8 cellular contexts compared by ENCODE assay signal in the genomic region with DNA sequence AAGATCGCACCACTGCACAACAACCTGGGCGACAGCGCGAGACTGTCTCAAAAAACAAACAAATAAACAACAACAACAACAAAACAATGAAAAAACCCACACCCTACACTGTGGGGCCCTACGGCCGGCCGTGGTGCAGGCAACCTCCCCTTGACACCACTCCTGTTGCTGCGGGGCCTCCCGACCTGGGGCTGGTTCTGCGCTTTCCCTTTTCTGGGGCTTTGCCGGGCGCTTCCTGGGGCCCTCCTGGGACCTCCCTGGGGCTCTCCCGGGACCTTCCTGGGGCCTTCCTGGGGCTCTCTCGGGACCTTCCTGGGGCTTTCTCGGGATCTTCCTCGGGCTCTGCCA. TPM values are rescaled to one million over a fixed set of nuclear protein-coding genes. Genes with fewer than 3 reads are reported as not detected.
DNase-seq lines count a peak whose midpoint lies in the region; ATAC-seq, FAIRE-seq and TF ChIP-seq lines count a peak whose summit lies in the region.

No MANE protein-coding gene starts in this region.

- no peak for TF ChIP-seq CTCF in H1 (IDR thresholded peaks at IDR 0.05; ENCODE audit: control extremely low read depth in 1 of 3, insufficient read depth in 1 of 3, low read depth in 1 of 3, low read length in 3 of 3)
- TF ChIP-seq CTCF in upper lobe of right lung (IDR thresholded peaks at IDR 0.05) = no peak

- no peak overlapping the region for H4K91ac ChIP-seq in H1 (replicated peaks; ENCODE audit: insufficient read length, low read length)

- no peak overlapping the region for H2AK5ac ChIP-seq in H1 (ENCODE audit: low read depth, low read length)

- no peak overlapping the region for H3K4me3 Mint-ChIP-seq in activated CD8-positive, alpha-beta memory T cell treated with anti-CD3 and anti-CD28 coated beads, Interleukin-2, amount 10 ng/mL, durations not matched to agents 7 days and 5 days

- POLR2A ChIA-PET in H1 (lab: Charles Lee; ENCODE audit: partially characterized antibody) = no interaction called here

- no peaks in the 10 kb centered on the region for H3K79me2 ChIP-seq in H1 (ENCODE audit: control insufficient read depth in 1 of 2, insufficient read depth in 2 of 2, low read length in 2 of 2)

- no peaks in the 10 kb centered on the region for H3K9me3 Mint-ChIP-seq in activated CD8-positive, alpha-beta memory T cell treated with anti-CD3 and anti-CD28 coated beads, Interleukin-2, amount 10 ng/mL, durations not matched to agents 7 days and 5 days (ENCODE audit: low read depth)

- H2BK15ac ChIP-seq in H1 (ENCODE audit: low read length) = no peak overlapping the region

- H2BK20ac ChIP-seq in H1 (ENCODE audit: low read length) = no peak overlapping the region

- CTCF ChIA-PET in H1 (lab: Charles Lee; ENCODE audit: partially characterized antibody) = interaction anchor here (0.6 to 4.1 kb wide), 29 partner anchors 8 to 510 kb away, joined by 3 to 21 read pairs (median 4); a partner anchor contains a TSS
- CTCF ChIA-PET in activated CD8-positive, alpha-beta memory T cell treated with anti-CD3 and anti-CD28 coated beads, Interleukin-2, amount 10 ng/mL, durations not matched to agents 7 days and 5 days (lab: Charles Lee) = interaction anchor here (0.6 to 4.3 kb wide), 48 partner anchors 10 to 1622 kb away, joined by 3 to 51 read pairs (median 4); a partner anchor contains a TSS

- H3K27ac ChIP-seq in H1 (ENCODE audit: low read depth, low read length) = no peak overlapping the region
- no peak overlapping the region for H3K27ac ChIP-seq in upper lobe of right lung

- H3K79me1 ChIP-seq in H1 (ENCODE audit: low read depth, low read length) = no peaks in the 10 kb centered on the region

- peak overlapping the region; percentile 25 to 67; a peak in 3 of 4 replicates for H3K4me2 ChIP-seq in H1 (ENCODE audit: insufficient read depth in 1 of 2, low read depth in 2 of 2, low read length in 2 of 2)

- H3K27ac Mint-ChIP-seq in activated CD8-positive, alpha-beta memory T cell treated with anti-CD3 and anti-CD28 coated beads, Interleukin-2, amount 10 ng/mL, durations not matched to agents 7 days and 5 days = no peak overlapping the region

- H3K4ac ChIP-seq in H1 (replicated peaks; ENCODE audit: insufficient read length, low read depth, low read length) = no peak overlapping the region

- H3K9me3 ChIP-seq in H1 (ENCODE audit: insufficient read depth in 2 of 2, low read depth in 1 of 2, low read length in 1 of 2) = no peaks in the 10 kb centered on the region
- no peaks in the 10 kb centered on the region for H3K9me3 ChIP-seq in upper lobe of right lung

- H2AFZ ChIP-seq in H1 (ENCODE audit: low read length) = no peak overlapping the region

- peaks cover 0 to 2% (median under 1%) of the 10 kb centered on the region in 4 experiments; a peak in 3 of 7 replicates for H3K4me1 ChIP-seq in H1 (replicated peaks in 1 of 4; ENCODE audit: control insufficient read depth in 3 of 4, insufficient read depth in 4 of 4, low read length in 3 of 4)
- no peaks in the 10 kb centered on the region for H3K4me1 ChIP-seq in upper lobe of right lung

- no peak overlapping the region; the same call in 1 of the 2 replicates for H4K8ac ChIP-seq in H1 (ENCODE audit: extremely low read depth, insufficient read depth, low read length)

- H3K4me3 ChIP-seq in H1 (ENCODE audit: extremely low read depth in 1 of 4, insufficient read depth in 2 of 4, low read depth in 3 of 4, low read length in 4 of 4) = peak overlapping the region in 3 of 4 experiments; percentile 22 to 66 (median 32); a peak in 4 of 8 replicates
- H3K4me3 ChIP-seq in upper lobe of right lung = no peak overlapping the region

- TF ChIP-seq RAD21 in H1 (IDR thresholded peaks at IDR 0.05 in 1 of 2, conservative IDR thresholded peaks at IDR 0.05 in 1 of 2; ENCODE audit: low read depth in 2 of 2, low read length in 2 of 2) = no peak

- no peak overlapping the region for H2BK12ac ChIP-seq in H1 (ENCODE audit: low read depth, low read length)

- peaks cover 25% of the 10 kb centered on the region for H3K27me3 Mint-ChIP-seq in activated CD8-positive, alpha-beta memory T cell treated with anti-CD3 and anti-CD28 coated beads, Interleukin-2, amount 10 ng/mL, durations not matched to agents 7 days and 5 days

- ATAC-seq in HG03097 (IDR thresholded peaks at IDR 0.05; ENCODE audit: low FRiP score, unreplicated experiment) (peak; percentile 21), upper lobe of right lung (no peak)
- no peak for ATAC-seq in activated CD8-positive, alpha-beta memory T cell treated with anti-CD3 and anti-CD28 coated beads, Interleukin-2, amount 10 ng/mL, durations not matched to agents 7 days and 5 days

- H3K56ac ChIP-seq in H1 (replicated peaks; ENCODE audit: insufficient read length, low read depth, low read length) = no peak overlapping the region

- H3K23me2 ChIP-seq in H1 (ENCODE audit: low read depth, low read length) = no peaks in the 10 kb centered on the region

- 77% methylated on average over 12 of the region's 16 CpGs; no CpG with 5 or more reads in 1 of the 2 experiments for WGBS in H1 (ENCODE audit: extremely low coverage in 1 of 2, insufficient coverage in 1 of 2, insufficient read length in 1 of 2, insufficient replicate concordance in 2 of 2, low coverage in 1 of 2, low lambda C conversion rate in 2 of 2, missing lambda C conversion rate in 1 of 2), 2 experiments

- H3K9ac ChIP-seq in H1 (replicated peaks in 1 of 4; ENCODE audit: extremely low read depth in 1 of 4, low read depth in 3 of 4, low read length in 3 of 4) = no peak overlapping the region

- no peak overlapping the region for H2BK5ac ChIP-seq in H1 (ENCODE audit: low read depth, low read length)

- no peaks in the 10 kb centered on the region for H4K20me1 ChIP-seq in H1 (replicated peaks in 1 of 2; ENCODE audit: control insufficient read depth in 1 of 2, insufficient read depth in 2 of 2, low read length in 2 of 2)

- no peaks in the 10 kb centered on the region for H3K36me3 Mint-ChIP-seq in activated CD8-positive, alpha-beta memory T cell treated with anti-CD3 and anti-CD28 coated beads, Interleukin-2, amount 10 ng/mL, durations not matched to agents 7 days and 5 days

- no peak overlapping the region for H4K5ac ChIP-seq in H1 (ENCODE audit: insufficient read length, low read depth, low read length)

- H3K23ac ChIP-seq in H1 (ENCODE audit: insufficient read length) = no peak overlapping the region

- in situ Hi-C loops in ACHN (cut with HindIII; ENCODE audit: low pct_ligation_motif_present, low pct_unique_long_range_greater_than_20kb, low sequenced_read_pairs) = no loop called here

- H3K27me3 ChIP-seq in H1 (replicated peaks in 1 of 4; ENCODE audit: control insufficient read depth in 3 of 4, extremely low read depth in 1 of 4, insufficient read depth in 3 of 4, low read length in 3 of 4) (peaks cover 4 to 8% (median 6%) of the 10 kb centered on the region in 4 experiments; a peak in 6 of 7 replicates), upper lobe of right lung (peaks cover 5% of the 10 kb centered on the region)

- TF ChIP-seq EP300 in H1 (IDR thresholded peaks at IDR 0.05; ENCODE audit: borderline replicate concordance in 1 of 2, low read depth in 2 of 2, low read length in 2 of 2) = no peak

- no peak for TF ChIP-seq POLR2A in H1 (IDR thresholded peaks at IDR 0.05; ENCODE audit: control extremely low read depth in 1 of 2, low read depth in 2 of 2, low read length in 2 of 2)

- no peak overlapping the region for H2BK120ac ChIP-seq in H1 (replicated peaks; ENCODE audit: low read depth, low read length)

- peaks cover 5% of the 10 kb centered on the region for H3K4me1 Mint-ChIP-seq in activated CD8-positive, alpha-beta memory T cell treated with anti-CD3 and anti-CD28 coated beads, Interleukin-2, amount 10 ng/mL, durations not matched to agents 7 days and 5 days

- peak; percentile 9 for DNase-seq in stimulated activated CD8-positive, alpha-beta memory T cell treated with anti-CD3 and anti-CD28 coated beads, Interleukin-15, amount 100 ng/mL, for 48 hours (ENCODE audit: low read depth in 2 of 2)
- no peak for DNase-seq in stimulated activated CD8-positive, alpha-beta memory T cell treated with anti-CD3 and anti-CD28 coated beads, Interleukin-4, amount 100 ng/mL, for 48 hours
- DNase-seq in H1 (ENCODE audit: low read depth in 1 of 2, low spot score in 2 of 2) = no peak
- DNase-seq in upper lobe of right lung = peak; percentile 61
- DNase-seq in ACHN = no peak
- no peak for DNase-seq in activated CD8-positive, alpha-beta memory T cell treated with anti-CD3 and anti-CD28 coated beads, Interleukin-2, amount 10 ng/mL, durations not matched to agents 7 days and 5 days
- DNase-seq in DMS53 treated with DMSO at 0.1 percent for 48 hours (lab: John Stamatoyannopoulos, UW; ENCODE audit: unreplicated experiment) = no peak

- no peaks in the 10 kb centered on the region for H3K36me3 ChIP-seq in H1 (ENCODE audit: control insufficient read depth in 2 of 4, insufficient read depth in 4 of 4, low read length in 3 of 4)
- H3K36me3 ChIP-seq in upper lobe of right lung = no peaks in the 10 kb centered on the region

- H3K14ac ChIP-seq in H1 (ENCODE audit: insufficient read length) = no peak overlapping the region

- FAIRE-seq in H1 (lab: Jason Lieb, UNC) = no peak

- H3K18ac ChIP-seq in H1 (ENCODE audit: extremely low read depth, low read length) = no peak overlapping the region

- intact Hi-C loops in upper lobe of right lung (cut with DNase I) = loop anchor here (10.0 kb wide), 2 partner anchors 159 to 419 kb away; no protein-coding TSS in a partner anchor

TF ChIP-seq in H1, 55 proteins besides CTCF, POLR2A, EP300 and RAD21 (continues in another document):
- TF ChIP-seq TCF12 (IDR thresholded peaks at IDR 0.05; ENCODE audit: low read depth, low read length) (no peak), SIRT6 (IDR thresholded peaks at IDR 0.05; ENCODE audit: low read length) (no peak), SUZ12 (IDR thresholded peaks at IDR 0.05; ENCODE audit: low read length) (no peak), FOSL1 (IDR thresholded peaks at IDR 0.05; ENCODE audit: insufficient read depth, low read depth, low read length) (no peak)
- TF ChIP-seq, protein P1, sequence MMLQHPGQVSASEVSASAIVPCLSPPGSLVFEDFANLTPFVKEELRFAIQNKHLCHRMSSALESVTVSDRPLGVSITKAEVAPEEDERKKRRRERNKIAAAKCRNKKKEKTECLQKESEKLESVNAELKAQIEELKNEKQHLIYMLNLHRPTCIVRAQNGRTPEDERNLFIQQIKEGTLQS (IDR thresholded peaks at IDR 0.05; ENCODE audit: insufficient read depth, low read depth, low read length) = no peak

RNA-seq across cellular contexts. Expression of a gene that starts 46.6 kb away (rescaled TPM):
- 40.0 and 44.7 TPM in 2 replicates for total RNA-seq in H1 (2021; fragmentation: NEBNext Ultra II Directional; extraction: Animal tissue kit (Norgen Biotek cat#: 25700))
- 58.4 and 68.1 TPM in 2 replicates for polyA plus RNA-seq in H1 (2011; rRNA removed)
- 47.8 TPM for polyA plus RNA-seq in H1 (2011; cell fraction: cytosol; rRNA removed)
- 41.8 TPM for polyA plus RNA-seq in H1 (2011; cell fraction: nucleus; rRNA removed)
- polyA plus RNA-seq in H1 (2012, experiment 1 of 2) = 32.4 to 45.3 TPM (median 36.5 TPM) in 4 replicates
- 27.0 TPM for polyA plus RNA-seq in H1 (2012, experiment 2 of 2)
- 102 TPM for polyA plus RNA-seq in H1 (2013, experiment 1 of 2)
- 129 TPM for polyA plus RNA-seq in H1 (2013, experiment 2 of 2)
- 42.3 and 43.0 TPM in 2 replicates for polyA minus RNA-seq in H1 (2011; rRNA and poly(A)+ RNA removed)
- polyA minus RNA-seq in H1 (2011; cell fraction: cytosol; rRNA and poly(A)+ RNA removed) = 48.4 TPM
- polyA minus RNA-seq in H1 (2011; cell fraction: nucleus; rRNA and poly(A)+ RNA removed) = 47.7 TPM
- 90.7 TPM for total RNA-seq in upper lobe of right lung
- total RNA-seq in activated CD8-positive, alpha-beta memory T cell treated with anti-CD3 and anti-CD28 coated beads, Interleukin-2, amount 10 ng/mL, durations not matched to agents 7 days and 5 days = 100 to 1,000 TPM; 145 to 164 TPM

Comparison
In these comparisons a context has a peak if more than half of its experiments do, and no peak if none do; other contexts are left out.
1. DNase-seq: peak in stimulated activated CD8-positive, alpha-beta memory T cell treated with anti-CD3 and anti-CD28 coated beads, Interleukin-15, amount 100 ng/mL, for 48 hours (2 of 2) and upper lobe of right lung (single experiment); none in stimulated activated CD8-positive, alpha-beta memory T cell treated with anti-CD3 and anti-CD28 coated beads, Interleukin-4, amount 100 ng/mL, for 48 hours (single experiment), H1 (0 of 2), ACHN (single experiment), activated CD8-positive, alpha-beta memory T cell treated with anti-CD3 and anti-CD28 coated beads, Interleukin-2, amount 10 ng/mL, durations not matched to agents 7 days and 5 days (single experiment) and DMS53 treated with DMSO at 0.1 percent for 48 hours (single experiment).